In genomic region chr15:66653852-66654251, GRCh38 we compare ENCODE assay signal across 22 cellular contexts. TPM values are rescaled to one million over a fixed set of nuclear protein-coding genes. Genes with fewer than 3 reads are reported as not detected.
DNase-seq lines count a peak whose midpoint lies in the region; TF ChIP-seq lines count a peak whose summit lies in the region.
"Had no signal": no experiment of that assay in that cellular context is flagged by ENCODE, and none has a peak within 500 bp of the region (broad histone marks: within the 10 kb centered on the region; RNA-seq: fewer than 3 reads in every experiment).

No MANE protein-coding gene starts in this region.

- H3K36me3 Mint-ChIP-seq in CD4-positive, alpha-beta memory T cell = no peaks in the 10 kb centered on the region
- H3K36me3 Mint-ChIP-seq in immature natural killer cell (no peaks in the 10 kb centered on the region), neural crest cell (ENCODE audit: low read depth) (no peaks in the 10 kb centered on the region)
- H3K36me3 Mint-ChIP-seq: activated CD4-positive, alpha-beta memory T cell treated with anti-CD3 and anti-CD28 coated beads for 36 hours; stimulated activated memory B cell treated with anti-CD40 and anti-IgM and Interleukin-4, amounts not matched to agents 10 μg/mL and 1 μg/mL and 100 μg/mL, for 72 hours had no signal

- H3K27ac ChIP-seq in BLaER1 = no peak overlapping the region
- H3K27ac ChIP-seq in CD4-positive, alpha-beta memory T cell (ENCODE audit: low read depth, low read length) = no peak overlapping the region

- peaks cover 3 to 10% (median 4%) of the 10 kb centered on the region in 4 donors for H3K4me1 Mint-ChIP-seq in CD4-positive, alpha-beta memory T cell
- H3K4me1 Mint-ChIP-seq in immature natural killer cell = peaks cover 5% of the 10 kb centered on the region in 2 donors
- H3K4me1 Mint-ChIP-seq in neural crest cell = peaks cover 44% of the 10 kb centered on the region
- H3K4me1 Mint-ChIP-seq: stimulated activated memory B cell treated with anti-CD40 and anti-IgM and Interleukin-4, amounts not matched to agents 10 μg/mL and 1 μg/mL and 100 μg/mL, for 72 hours had no signal

- intact Hi-C loops in CD4-positive, alpha-beta memory T cell (cut with micrococcal nuclease) = no loop called here

- H3K9me3 ChIP-seq in BLaER1 = no peaks in the 10 kb centered on the region
- no peaks in the 10 kb centered on the region for H3K9me3 ChIP-seq in CD4-positive, alpha-beta memory T cell (ENCODE audit: control insufficient read depth in 1 of 2, low read length in 2 of 2)
- H3K9me3 ChIP-seq: adrenal gland had no signal

- TF ChIP-seq CTCF in neural crest cell (conservative IDR thresholded peaks at IDR 0.05) = no peak

- H3K9ac ChIP-seq in BLaER1 = no peak overlapping the region

- H3K4me3 ChIP-seq in BLaER1 = no peak overlapping the region
- H3K4me3 ChIP-seq in CD4-positive, alpha-beta memory T cell (ENCODE audit: low read length in 2 of 2) = no peak overlapping the region
- H3K4me3 ChIP-seq: adrenal gland had no signal

- H3K4me2 ChIP-seq in BLaER1 = 0 out of 2 replicates have a peak overlapping the region, but pooled peaks have one; percentile 75

- CTCF ChIA-PET in CD4-positive, alpha-beta memory T cell (lab: Charles Lee; ENCODE audit: partially characterized antibody) = no interaction called here

- no peak for DNase-seq in CD4-positive, alpha-beta memory T cell
- no peak for DNase-seq in immature natural killer cell
- no peak for DNase-seq in neural crest cell (ENCODE audit: low read depth, low spot score)
- no peak for DNase-seq in NCI-H446 treated with DMSO at 0.1 percent for 48 hours (lab: John Stamatoyannopoulos, UW)
- no peak for DNase-seq in NCI-H69 (lab: John Stamatoyannopoulos, UW)
- no peak for DNase-seq in Kasumi-1 (lab: John Stamatoyannopoulos, UW)
- DNase-seq: activated CD4-positive, alpha-beta memory T cell treated with anti-CD3 and anti-CD28 coated beads for 36 hours; activated CD4-positive, CD25-positive, alpha-beta regulatory T cell; activated gamma-delta T cell; adrenal gland; effector memory CD4-positive, alpha-beta T cell; erythroblast; foreskin fibroblast; GDM1; KBM-7; NCI-H1417 treated with DMSO at 0.1 percent for 48 hours; NCI-H446; OCI-M1; stimulated activated CD4-positive, alpha-beta T cell treated with anti-CD3 and anti-CD28 coated beads, Interleukin-4, amount 100 ng/mL, for 1 hour; T1000 had no signal

- peak overlapping the region in 5 of 8 donors; percentile 26 to 70 (median 43) for H3K4me3 Mint-ChIP-seq in CD4-positive, alpha-beta memory T cell
- H3K4me3 Mint-ChIP-seq in immature natural killer cell = peak overlapping the region in 3 of 5 donors; percentile 28 to 58 (median 55)
- H3K4me3 Mint-ChIP-seq in neural crest cell = no peak overlapping the region
- H3K4me3 Mint-ChIP-seq: activated CD4-positive, alpha-beta memory T cell treated with anti-CD3 and anti-CD28 coated beads for 36 hours; stimulated activated memory B cell treated with anti-CD40 and anti-IgM and Interleukin-4, amounts not matched to agents 10 μg/mL and 1 μg/mL and 100 μg/mL, for 72 hours had no signal

- H4K20me1 ChIP-seq in BLaER1 = no peaks in the 10 kb centered on the region

- no peaks in the 10 kb centered on the region for H3K36me3 ChIP-seq in BLaER1
- no peaks in the 10 kb centered on the region for H3K36me3 ChIP-seq in CD4-positive, alpha-beta memory T cell (ENCODE audit: insufficient read depth, low read length)
- H3K36me3 ChIP-seq: adrenal gland had no signal

- peaks cover 9 to 12% of the 10 kb centered on the region in 2 donors for H3K27me3 Mint-ChIP-seq in CD4-positive, alpha-beta memory T cell
- H3K27me3 Mint-ChIP-seq in immature natural killer cell (ENCODE audit: low read depth in 3 of 3) = peaks cover 0 to 11% (median 2%) of the 10 kb centered on the region in 3 donors
- H3K27me3 Mint-ChIP-seq in neural crest cell (ENCODE audit: low read depth) = no peaks in the 10 kb centered on the region

- peaks cover 34% of the 10 kb centered on the region for H3K27me3 ChIP-seq in BLaER1
- no peaks in the 10 kb centered on the region for H3K27me3 ChIP-seq in CD4-positive, alpha-beta memory T cell (ENCODE audit: insufficient read depth, low read length)
- H3K27me3 ChIP-seq: adrenal gland had no signal

- H3K4me1 ChIP-seq in BLaER1 = peaks cover 27% of the 10 kb centered on the region
- no peaks in the 10 kb centered on the region for H3K4me1 ChIP-seq in CD4-positive, alpha-beta memory T cell (ENCODE audit: insufficient read depth, low read length)

- H3K27ac Mint-ChIP-seq in CD4-positive, alpha-beta memory T cell = peak overlapping the region in 1 of 7 donors; percentile 57
- no peak overlapping the region for H3K27ac Mint-ChIP-seq in immature natural killer cell
- H3K27ac Mint-ChIP-seq in neural crest cell (ENCODE audit: unreplicated experiment) = peak overlapping the region; percentile 46
- H3K27ac Mint-ChIP-seq: activated CD4-positive, alpha-beta memory T cell treated with anti-CD3 and anti-CD28 coated beads for 36 hours; stimulated activated memory B cell treated with anti-CD40 and anti-IgM and Interleukin-4, amounts not matched to agents 10 μg/mL and 1 μg/mL and 100 μg/mL, for 72 hours had no signal

- H3K9me3 Mint-ChIP-seq in CD4-positive, alpha-beta memory T cell = peaks cover 0 to 2% (median 0%) of the 10 kb centered on the region in 8 donors
- H3K9me3 Mint-ChIP-seq in immature natural killer cell (no peaks in the 10 kb centered on the region), neural crest cell (no peaks in the 10 kb centered on the region)
- H3K9me3 Mint-ChIP-seq: activated CD4-positive, alpha-beta memory T cell treated with anti-CD3 and anti-CD28 coated beads for 36 hours; stimulated activated memory B cell treated with anti-CD40 and anti-IgM and Interleukin-4, amounts not matched to agents 10 μg/mL and 1 μg/mL and 100 μg/mL, for 72 hours had no signal

- POLR2A ChIA-PET in CD4-positive, alpha-beta memory T cell (lab: Charles Lee; ENCODE audit: partially characterized antibody) = no interaction called here

RNA-seq across cellular contexts. Expression of gene SMAD6, which starts 48.2 kb away (rescaled TPM):
- total RNA-seq in CD4-positive, alpha-beta memory T cell = under 1 TPM; 0.09 to 0.11 TPM
- not detected for polyA plus RNA-seq in CD4-positive, alpha-beta memory T cell
- not detected for polyA plus RNA-seq in immature natural killer cell
- total RNA-seq in neural crest cell = 4.7 and 5.4 TPM in 2 replicates
